8 cellular contexts compared by ENCODE assay signal in genomic region chr11:57648791-57649735, GRCh38. TPM values are rescaled to one million over a fixed set of nuclear protein-coding genes. Genes with fewer than 3 reads are reported as not detected.
DNase-seq lines count a peak whose midpoint lies in the region; ATAC-seq, FAIRE-seq and TF ChIP-seq lines count a peak whose summit lies in the region.

No MANE protein-coding gene starts in this region.

- peaks cover 4% of the 10 kb centered on the region for H3K27me3 Mint-ChIP-seq in endodermal cell (ENCODE audit: insufficient read depth)

- ATAC-seq in GM19455 (IDR thresholded peaks at IDR 0.05; ENCODE audit: unreplicated experiment) = no peak

- peak overlapping the region; percentile 71 for H3K27ac Mint-ChIP-seq in endodermal cell

- FAIRE-seq in HTR-8/SVneo (lab: Jason Lieb, UNC) = no peak

- H3K9me3 Mint-ChIP-seq in endodermal cell = no peaks in the 10 kb centered on the region

- peak overlapping the region; percentile 74 for H3K27ac ChIP-seq in endodermal cell (ENCODE audit: low read depth, low read length)

- H3K4me1 Mint-ChIP-seq in endodermal cell = peaks cover 64% of the 10 kb centered on the region

- peak overlapping the region; percentile 67 for H3K4me3 ChIP-seq in endodermal cell (ENCODE audit: low read length)

- no peak for TF ChIP-seq CTCF in endodermal cell (conservative IDR thresholded peaks at IDR 0.05)

- H3K27me3 ChIP-seq in endodermal cell (ENCODE audit: control insufficient read depth, insufficient read depth, low read length, poor library complexity, severe bottlenecking) = no peaks in the 10 kb centered on the region

- peak overlapping the region; percentile 43 for H3K4me3 Mint-ChIP-seq in endodermal cell

- peaks cover 10% of the 10 kb centered on the region for H3K36me3 ChIP-seq in endodermal cell (ENCODE audit: control insufficient read depth, insufficient read depth, low read length)

- H3K9me3 ChIP-seq in endodermal cell (ENCODE audit: control insufficient read depth, low read length) = no peaks in the 10 kb centered on the region

- no peak overlapping the region for H3K9ac ChIP-seq in endodermal cell (ENCODE audit: extremely low read depth, low read length, poor library complexity, severe bottlenecking)

- peaks cover 2% of the 10 kb centered on the region for H3K36me3 Mint-ChIP-seq in endodermal cell (ENCODE audit: low read depth)

- 2% methylated on average over 9 to 22 of the region's 24 CpGs for WGBS in endodermal cell (ENCODE audit: insufficient coverage in 1 of 2, insufficient read length in 1 of 2), 2 experiments

- H3K4me1 ChIP-seq in endodermal cell (ENCODE audit: control insufficient read depth, insufficient read depth, low read length) = peaks cover 36% of the 10 kb centered on the region

- peak; percentile 60 for DNase-seq in ELF-1 (ENCODE audit: low read depth, low spot score)
- peak; percentile 44 for DNase-seq in RPMI8226
- peak; percentile 77 for DNase-seq in endodermal cell
- DNase-seq in occipital lobe (lab: John Stamatoyannopoulos, UW) = peak; percentile 51
- no peak for DNase-seq in NCI-H1092 treated with DMSO at 0.1 percent for 48 hours (lab: John Stamatoyannopoulos, UW)
- DNase-seq in NCI-H2107 treated with DMSO at 0.1 percent for 48 hours (lab: John Stamatoyannopoulos, UW; ENCODE audit: unreplicated experiment) = no peak
- no peak for DNase-seq in HTR-8/SVneo (ENCODE audit: insufficient read length, low spot score)

RNA-seq across cellular contexts. Expression of gene YPEL4, which starts 0.6 kb away (rescaled TPM):
- total RNA-seq in endodermal cell (not detected), occipital lobe (3.6 TPM)
- polyA plus RNA-seq in endodermal cell (2013, experiment 1 of 2) = 2.8 TPM
- polyA plus RNA-seq in endodermal cell (2013, experiment 2 of 2) = 2.0 TPM

RNA-seq across cellular contexts. Expression of gene CLP1, which starts 8.5 kb away (rescaled TPM):
- 10 to 100 TPM; 23.7 to 25.2 TPM for total RNA-seq in endodermal cell
- 17.7 TPM for polyA plus RNA-seq in endodermal cell (2013, experiment 1 of 2)
- polyA plus RNA-seq in endodermal cell (2013, experiment 2 of 2) = 15.0 TPM
- 15.1 TPM for total RNA-seq in occipital lobe

RNA-seq across cellular contexts. Expression of gene ZDHHC5, which starts 18.9 kb away (rescaled TPM):
- total RNA-seq in endodermal cell = 10 to 100 TPM; 70.7 to 77.1 TPM
- polyA plus RNA-seq in endodermal cell (2013, experiment 1 of 2) = 30.5 TPM
- 31.6 TPM for polyA plus RNA-seq in endodermal cell (2013, experiment 2 of 2)
- 18.6 TPM for total RNA-seq in occipital lobe

RNA-seq across cellular contexts. Expression of gene SERPING1, which starts 51.6 kb away (rescaled TPM):
- 10 to 100 TPM; 67.8 to 73.5 TPM for total RNA-seq in endodermal cell
- 114 TPM for polyA plus RNA-seq in endodermal cell (2013, experiment 1 of 2)
- 118 TPM for polyA plus RNA-seq in endodermal cell (2013, experiment 2 of 2)
- 9.0 TPM for total RNA-seq in occipital lobe

Comparison
In these comparisons a context has a peak if more than half of its experiments do, and no peak if none do; other contexts are left out.
1. DNase-seq: peak in ELF-1 (single experiment), RPMI8226 (single experiment), endodermal cell (single experiment) and occipital lobe (single experiment); none in NCI-H1092 treated with DMSO at 0.1 percent for 48 hours (single experiment), NCI-H2107 treated with DMSO at 0.1 percent for 48 hours (single experiment) and HTR-8/SVneo (single experiment).